ENCODE assay signal across 17 cellular contexts in the genomic region with DNA sequence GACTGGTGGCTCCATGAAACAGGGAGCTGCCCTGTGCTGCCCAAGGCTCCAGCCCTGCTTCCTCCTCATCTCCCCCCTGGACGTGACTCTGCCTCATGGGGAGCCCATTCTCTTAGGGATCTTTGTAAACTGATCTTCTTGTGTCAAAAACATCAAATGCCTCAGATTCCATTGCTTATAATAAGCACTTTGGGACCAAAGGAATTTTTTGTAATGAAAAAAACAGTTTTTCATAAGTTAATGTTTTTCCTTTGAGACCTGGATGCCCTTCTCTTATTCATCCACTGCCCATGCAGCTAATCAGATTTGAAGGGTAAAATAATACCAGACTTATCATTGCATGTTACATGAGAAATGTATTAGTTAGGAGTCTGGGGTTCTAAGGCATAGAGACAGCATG. TPM values are rescaled to one million over a fixed set of nuclear protein-coding genes. Genes with fewer than 3 reads are reported as not detected.
"Had no signal": no experiment of that assay in that cellular context is flagged by ENCODE, and none has a peak within 500 bp of the region (broad histone marks: within the 10 kb centered on the region; RNA-seq: fewer than 3 reads in every experiment).

No MANE protein-coding gene starts in this region.

- H3K9me3 Mint-ChIP-seq: activated naive CD8-positive, alpha-beta T cell treated with anti-CD3 and anti-CD28 coated beads, Interleukin-2, amount 10 ng/mL, durations not matched to agents 7 days and 5 days; activated T-cell treated with anti-CD3 and anti-CD28 coated beads, Interleukin-2, amount 50 U/mL, for 4 hours; T-helper 2 cell treated with Interferon-gamma antibody and Interleukin-4, amounts not matched to agents 5 μg/mL and 100 μg/mL, for 36 hours had no signal

- DNase-seq: activated CD4-positive, alpha-beta T cell treated with anti-CD3 and anti-CD28 coated beads for 1 hour; activated CD4-positive, alpha-beta T cell treated with anti-CD3 and anti-CD28 coated beads, Interleukin-2, amount 50 U/mL, for 48 hours; activated gamma-delta T cell treated with Interleukin-2 at 50 U/mL for 16 hours; activated naive CD8-positive, alpha-beta T cell treated with anti-CD3 and anti-CD28 coated beads, Interleukin-2, amount 10 ng/mL, durations not matched to agents 7 days and 5 days; activated T-cell treated with anti-CD3 and anti-CD28 coated beads, Interleukin-2, amount 50 U/mL, for 4 hours; effector CD4-positive, alpha-beta T cell; heart right ventricle; kidney; left ventricle myocardium superior; mesendoderm; pancreas; stimulated activated CD4-positive, alpha-beta T cell treated with anti-CD3 and anti-CD28 coated beads, Interleukin-4, amount 100 ng/mL, for 1 hour; stimulated activated CD8-positive, alpha-beta memory T cell treated with anti-CD3 and anti-CD28 coated beads, Interleukin-4, amount 100 ng/mL, for 48 hours; stimulated activated naive CD8-positive, alpha-beta T cell treated with anti-CD3 and anti-CD28 coated beads, Interleukin-15, Interleukin-2, amounts not matched to agents 100 U/mL and 50 U/mL, for 24 hours; testis had no signal

- H3K4me1 Mint-ChIP-seq: activated naive CD8-positive, alpha-beta T cell treated with anti-CD3 and anti-CD28 coated beads, Interleukin-2, amount 10 ng/mL, durations not matched to agents 7 days and 5 days had no signal

- H3K27ac Mint-ChIP-seq: activated naive CD8-positive, alpha-beta T cell treated with anti-CD3 and anti-CD28 coated beads, Interleukin-2, amount 10 ng/mL, durations not matched to agents 7 days and 5 days; T-helper 2 cell treated with Interferon-gamma antibody and Interleukin-4, amounts not matched to agents 5 μg/mL and 100 μg/mL, for 36 hours had no signal

- ATAC-seq: activated T-cell treated with anti-CD3 and anti-CD28 coated beads, Interleukin-2, amount 50 U/mL, for 4 hours; heart right ventricle; left ventricle myocardium superior; pancreas; stimulated activated naive CD8-positive, alpha-beta T cell treated with anti-CD3 and anti-CD28 coated beads, Interleukin-15, Interleukin-2, amounts not matched to agents 100 U/mL and 50 U/mL, for 24 hours had no signal

- H3K36me3 Mint-ChIP-seq: activated naive CD8-positive, alpha-beta T cell treated with anti-CD3 and anti-CD28 coated beads, Interleukin-2, amount 10 ng/mL, durations not matched to agents 7 days and 5 days had no signal

- H3K4me3 Mint-ChIP-seq: activated naive CD8-positive, alpha-beta T cell treated with anti-CD3 and anti-CD28 coated beads, Interleukin-2, amount 10 ng/mL, durations not matched to agents 7 days and 5 days; activated T-cell treated with anti-CD3 and anti-CD28 coated beads, Interleukin-2, amount 50 U/mL, for 4 hours; T-helper 2 cell treated with Interferon-gamma antibody and Interleukin-4, amounts not matched to agents 5 μg/mL and 100 μg/mL, for 36 hours had no signal

RNA-seq across cellular contexts. Expression of a gene that starts 41.7 kb away (rescaled TPM):
- total RNA-seq: activated naive CD8-positive, alpha-beta T cell treated with anti-CD3 and anti-CD28 coated beads, Interleukin-2, amount 10 ng/mL, durations not matched to agents 7 days and 5 days; endothelial cell of umbilical vein had no signal
